ENCODE assay signal across 1 cellular context in genomic region chr12:114777052-114777451, GRCh38.
TF ChIP-seq lines count a peak whose summit lies in the region.

No MANE protein-coding gene starts in this region.

TF ChIP-seq in K562, 482 proteins besides CTCF, POLR2A, EP300 and RAD21:
- TF ChIP-seq PRDM10 (IDR thresholded peaks at IDR 0.05; ENCODE audit: partially characterized antibody) = peak; percentile 84
- TF ChIP-seq, protein P1, sequence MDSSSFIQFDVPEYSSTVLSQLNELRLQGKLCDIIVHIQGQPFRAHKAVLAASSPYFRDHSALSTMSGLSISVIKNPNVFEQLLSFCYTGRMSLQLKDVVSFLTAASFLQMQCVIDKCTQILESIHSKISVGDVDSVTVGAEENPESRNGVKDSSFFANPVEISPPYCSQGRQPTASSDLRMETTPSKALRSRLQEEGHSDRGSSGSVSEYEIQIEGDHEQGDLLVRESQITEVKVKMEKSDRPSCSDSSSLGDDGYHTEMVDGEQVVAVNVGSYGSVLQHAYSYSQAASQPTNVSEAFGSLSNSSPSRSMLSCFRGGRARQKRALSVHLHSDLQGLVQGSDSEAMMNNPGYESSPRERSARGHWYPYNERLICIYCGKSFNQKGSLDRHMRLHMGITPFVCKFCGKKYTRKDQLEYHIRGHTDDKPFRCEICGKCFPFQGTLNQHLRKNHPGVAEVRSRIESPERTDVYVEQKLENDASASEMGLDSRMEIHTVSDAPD (CRISPR knock-in tag; IDR thresholded peaks at IDR 0.05) = no peak
TF ChIP-seq in K562: peak in this region for 1.
